ENCODE assay signal across 8 cellular contexts in genomic region chr2:46876741-46877384, GRCh38. TPM values are rescaled to one million over a fixed set of nuclear protein-coding genes. Genes with fewer than 3 reads are reported as not detected.
DNase-seq lines count a peak whose midpoint lies in the region; ATAC-seq and TF ChIP-seq lines count a peak whose summit lies in the region.

No MANE protein-coding gene starts in this region.

- no peak overlapping the region for H2AK5ac ChIP-seq in trophoblast cell (ENCODE audit: low read length)

- H3K9me3 ChIP-seq in trophoblast cell (ENCODE audit: insufficient read depth, low read depth, low read length) = peaks cover 11% of the 10 kb centered on the region

- H4K91ac ChIP-seq in trophoblast cell (ENCODE audit: low read depth, low read length) = no peak overlapping the region

- H3K4me2 ChIP-seq in trophoblast cell (ENCODE audit: low read length) = no peak overlapping the region

- H3K36me3 Mint-ChIP-seq in T-helper 2 cell treated with Interferon-gamma antibody and Interleukin-4, amounts not matched to agents 5 μg/mL and 100 μg/mL, for 36 hours (ENCODE audit: low read depth) = no peaks in the 10 kb centered on the region
- no peaks in the 10 kb centered on the region for H3K36me3 Mint-ChIP-seq in activated CD4-positive, alpha-beta T cell treated with anti-CD3 and anti-CD28 coated beads, Interleukin-2, amount 10 ng/mL, durations not matched to agents 7 days and 5 days (ENCODE audit: low read depth)

- H3K27me3 Mint-ChIP-seq in T-helper 2 cell treated with Interferon-gamma antibody and Interleukin-4, amounts not matched to agents 5 μg/mL and 100 μg/mL, for 36 hours (ENCODE audit: low read depth) = peaks cover 8% of the 10 kb centered on the region
- peaks cover 7% of the 10 kb centered on the region for H3K27me3 Mint-ChIP-seq in activated CD4-positive, alpha-beta T cell treated with anti-CD3 and anti-CD28 coated beads, Interleukin-2, amount 10 ng/mL, durations not matched to agents 7 days and 5 days

- no peak overlapping the region for H3K4me3 Mint-ChIP-seq in T-helper 2 cell treated with Interferon-gamma antibody and Interleukin-4, amounts not matched to agents 5 μg/mL and 100 μg/mL, for 36 hours
- H3K4me3 Mint-ChIP-seq in activated CD4-positive, alpha-beta T cell treated with anti-CD3 and anti-CD28 coated beads, Interleukin-2, amount 10 ng/mL, durations not matched to agents 7 days and 5 days = no peak overlapping the region

- H2BK5ac ChIP-seq in trophoblast cell (ENCODE audit: low read depth, low read length, poor library complexity) = no peak overlapping the region

- no peak overlapping the region for H3K4ac ChIP-seq in trophoblast cell (ENCODE audit: low read depth, low read length)

- no peak overlapping the region for H4K8ac ChIP-seq in trophoblast cell (ENCODE audit: low read depth, low read length)

- ATAC-seq in SK-N-SH treated with all-trans-retinoic acid at 6 μM for 48 hours = peak; percentile 62
- no peak for ATAC-seq in HG03159 (IDR thresholded peaks at IDR 0.05; ENCODE audit: unreplicated experiment)

- no peak overlapping the region for H2BK12ac ChIP-seq in trophoblast cell (ENCODE audit: low read length)

- no peak overlapping the region for H3K23ac ChIP-seq in trophoblast cell (ENCODE audit: low read length)

- no CpG with 5 or more reads among the region's 11 CpGs for WGBS in trophoblast cell (ENCODE audit: extremely low coverage, insufficient coverage, insufficient read length)

- no peak overlapping the region for H3K18ac ChIP-seq in trophoblast cell (ENCODE audit: low read length)

- CTCF ChIA-PET in activated CD4-positive, alpha-beta T cell treated with anti-CD3 and anti-CD28 coated beads, Interleukin-2, amount 10 ng/mL, durations not matched to agents 7 days and 5 days (lab: Charles Lee) = interaction anchor here (1.0 kb wide), 2 partner anchors 10 to 12 kb away, joined by 3 read pairs; no protein-coding TSS in a partner anchor

- no peak overlapping the region for H3K27ac ChIP-seq in trophoblast cell (ENCODE audit: low read depth, low read length)

- peaks cover 2% of the 10 kb centered on the region for H3K79me2 ChIP-seq in trophoblast cell (ENCODE audit: control insufficient read depth, insufficient read depth, low read length, poor library complexity)

- H4K12ac ChIP-seq in trophoblast cell (ENCODE audit: low read depth, low read length) = no peak overlapping the region

- H3K4me1 Mint-ChIP-seq in T-helper 2 cell treated with Interferon-gamma antibody and Interleukin-4, amounts not matched to agents 5 μg/mL and 100 μg/mL, for 36 hours (ENCODE audit: low read depth) = no peaks in the 10 kb centered on the region
- H3K4me1 Mint-ChIP-seq in activated CD4-positive, alpha-beta T cell treated with anti-CD3 and anti-CD28 coated beads, Interleukin-2, amount 10 ng/mL, durations not matched to agents 7 days and 5 days = no peaks in the 10 kb centered on the region

- no peaks in the 10 kb centered on the region for H3K27me3 ChIP-seq in trophoblast cell (ENCODE audit: insufficient read depth, low read length)

- no peak overlapping the region for H3K14ac ChIP-seq in trophoblast cell (ENCODE audit: low read length)

- peak; percentile 46 for DNase-seq in DMS114 treated with DMSO at 0.1 percent for 48 hours (lab: John Stamatoyannopoulos, UW; ENCODE audit: unreplicated experiment)
- DNase-seq in LHCN-M2 (ENCODE audit: low read depth) = peak; percentile 84
- peak; percentile 90 for DNase-seq in fibroblast of peridontal ligament (ENCODE audit: extremely low read depth)
- DNase-seq in trophoblast cell = peak; percentile 54 to 79
- no peak for DNase-seq in T-helper 2 cell treated with Interferon-gamma antibody and Interleukin-4, amounts not matched to agents 5 μg/mL and 100 μg/mL, for 36 hours (ENCODE audit: low spot score)
- DNase-seq in activated CD4-positive, alpha-beta T cell treated with anti-CD3 and anti-CD28 coated beads, Interleukin-2, amount 10 ng/mL, durations not matched to agents 7 days and 5 days = no peak

- H3K36me3 ChIP-seq in trophoblast cell (ENCODE audit: control insufficient read depth in 1 of 2, insufficient read depth in 2 of 2, low read length in 2 of 2) = no peaks in the 10 kb centered on the region

- peaks cover 21% of the 10 kb centered on the region for H3K79me1 ChIP-seq in trophoblast cell (ENCODE audit: low read length)

- H3K9ac ChIP-seq in trophoblast cell (ENCODE audit: low read length) = no peak overlapping the region

- H2BK120ac ChIP-seq in trophoblast cell (ENCODE audit: insufficient read depth, low read length, poor library complexity) = no peak overlapping the region

- H3K9me3 Mint-ChIP-seq in T-helper 2 cell treated with Interferon-gamma antibody and Interleukin-4, amounts not matched to agents 5 μg/mL and 100 μg/mL, for 36 hours = no peaks in the 10 kb centered on the region
- no peaks in the 10 kb centered on the region for H3K9me3 Mint-ChIP-seq in activated CD4-positive, alpha-beta T cell treated with anti-CD3 and anti-CD28 coated beads, Interleukin-2, amount 10 ng/mL, durations not matched to agents 7 days and 5 days

- peaks cover 18 to 29% of the 10 kb centered on the region in 2 experiments for H3K4me1 ChIP-seq in trophoblast cell (ENCODE audit: control insufficient read depth in 1 of 2, insufficient read depth in 2 of 2, low read length in 2 of 2)

- POLR2A ChIA-PET in activated CD4-positive, alpha-beta T cell treated with anti-CD3 and anti-CD28 coated beads, Interleukin-2, amount 10 ng/mL, durations not matched to agents 7 days and 5 days (lab: Charles Lee) = no interaction called here

- no peak overlapping the region for H3K4me3 ChIP-seq in trophoblast cell (ENCODE audit: low read depth, low read length)

- H2AFZ ChIP-seq in trophoblast cell (ENCODE audit: insufficient read depth, low read length, poor library complexity) = no peak overlapping the region

- no peak overlapping the region for H3K27ac Mint-ChIP-seq in T-helper 2 cell treated with Interferon-gamma antibody and Interleukin-4, amounts not matched to agents 5 μg/mL and 100 μg/mL, for 36 hours
- H3K27ac Mint-ChIP-seq in activated CD4-positive, alpha-beta T cell treated with anti-CD3 and anti-CD28 coated beads, Interleukin-2, amount 10 ng/mL, durations not matched to agents 7 days and 5 days = no peak overlapping the region

TF ChIP-seq in SK-N-SH treated with all-trans-retinoic acid at 6 μM for 48 hours, 23 proteins besides CTCF, POLR2A, EP300 and RAD21:
- TF ChIP-seq CSRNP3 (CRISPR knock-in tag; IDR thresholded peaks at IDR 0.05) (0 out of 2 replicates have a peak, but pooled peaks have one; percentile 22), PPARA (CRISPR knock-in tag; IDR thresholded peaks at IDR 0.05; ENCODE audit: borderline replicate concordance) (no peak), ZNF8 (CRISPR knock-in tag; IDR thresholded peaks at IDR 0.05) (no peak), CSDC2 (CRISPR knock-in tag; IDR thresholded peaks at IDR 0.05) (0 out of 2 replicates have a peak, but pooled peaks have one; percentile 72)

RNA-seq across cellular contexts. Expression of gene MCFD2, which starts 38.7 kb away (rescaled TPM):
- total RNA-seq in LHCN-M2 (2014; rRNA removed) = 219 and 228 TPM in 2 replicates
- polyA plus RNA-seq in LHCN-M2 (2012) = 85.9 TPM
- polyA plus RNA-seq in trophoblast cell (2013) = 100 and 104 TPM in 2 replicates
- 10 to 100 TPM; 48.3 to 52.6 TPM for total RNA-seq in activated CD4-positive, alpha-beta T cell treated with anti-CD3 and anti-CD28 coated beads, Interleukin-2, amount 10 ng/mL, durations not matched to agents 7 days and 5 days

Comparison
In these comparisons a context has a peak if more than half of its experiments do, and no peak if none do; other contexts are left out.
1. DNase-seq: peak in DMS114 treated with DMSO at 0.1 percent for 48 hours (single experiment), LHCN-M2 (single experiment), fibroblast of peridontal ligament (single experiment) and trophoblast cell (2 of 2); none in T-helper 2 cell treated with Interferon-gamma antibody and Interleukin-4, amounts not matched to agents 5 μg/mL and 100 μg/mL, for 36 hours (single experiment) and activated CD4-positive, alpha-beta T cell treated with anti-CD3 and anti-CD28 coated beads, Interleukin-2, amount 10 ng/mL, durations not matched to agents 7 days and 5 days (single experiment).